1 cellular context compared by ENCODE assay signal in genomic region chr20:22768779-22769178, GRCh38.
TF ChIP-seq lines count a peak whose summit lies in the region.

No MANE protein-coding gene starts in this region.

TF ChIP-seq in GM23338, 12 proteins besides CTCF, POLR2A, EP300 and RAD21 (continued from another document):
- no peak for TF ChIP-seq REST (IDR thresholded peaks at IDR 0.05; ENCODE audit: unreplicated experiment)
- no peak for TF ChIP-seq EZH2phosphoT487 (IDR thresholded peaks at IDR 0.05; ENCODE audit: unreplicated experiment)
- TF ChIP-seq POLR2AphosphoS5 (IDR thresholded peaks at IDR 0.05; ENCODE audit: low read depth): no peak
- no peak for TF ChIP-seq NANOG (IDR thresholded peaks at IDR 0.05; ENCODE audit: borderline replicate concordance)
- no peak for TF ChIP-seq ZNF331 (CRISPR knock-in tag; IDR thresholded peaks at IDR 0.05; ENCODE audit: low read depth)
